10 cellular contexts compared by ENCODE assay signal in the genomic region with DNA sequence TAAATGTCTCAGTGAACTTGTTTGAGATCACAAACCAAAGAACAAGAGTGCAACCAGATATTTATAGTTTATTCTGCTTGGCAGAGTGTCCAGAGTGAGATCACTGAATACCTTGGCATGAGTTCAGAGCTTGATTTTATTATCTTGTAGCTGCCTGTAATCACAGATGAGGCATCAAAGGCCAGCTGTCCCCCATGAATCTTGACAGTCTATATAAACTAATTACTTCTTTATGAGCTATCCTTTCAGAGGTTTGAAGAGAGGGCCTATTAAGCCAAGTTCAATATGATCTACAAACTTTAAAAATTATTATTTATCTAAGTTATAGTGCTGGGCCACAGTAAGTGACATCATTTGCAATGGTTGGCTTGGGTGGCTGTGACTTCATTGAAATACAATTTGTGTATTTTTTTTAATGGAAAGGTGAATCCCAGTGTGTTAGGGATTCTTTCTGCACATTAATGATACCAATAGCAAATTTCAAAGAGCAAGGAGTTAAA.
DNase-seq lines count a peak whose midpoint lies in the region; ATAC-seq, FAIRE-seq and TF ChIP-seq lines count a peak whose summit lies in the region.
"Had no signal": no experiment of that assay in that cellular context is flagged by ENCODE, and none has a peak within 500 bp of the region (broad histone marks: within the 10 kb centered on the region; RNA-seq: fewer than 3 reads in every experiment).

No MANE protein-coding gene starts in this region.

- no peak for TF ChIP-seq CTCF in CD14-positive monocyte (IDR thresholded peaks at IDR 0.05)

- ATAC-seq in GM18858 (IDR thresholded peaks at IDR 0.05; ENCODE audit: unreplicated experiment) = no peak
- ATAC-seq in natural killer cell treated with Interleukin-12 subunit alpha and Interleukin-12 subunit beta and Interleukin-15 and Interleukin-18, amount 100 ng/mL, for 72 hours = no peak

- H3K4me3 Mint-ChIP-seq in CD14-positive monocyte = no peak overlapping the region
- no peak overlapping the region for H3K4me3 Mint-ChIP-seq in natural killer cell treated with Interleukin-12 subunit alpha and Interleukin-12 subunit beta and Interleukin-15 and Interleukin-18, amount 100 ng/mL, for 72 hours
- H3K4me3 Mint-ChIP-seq: naive B cell had no signal

- H3K36me3 Mint-ChIP-seq in CD14-positive monocyte = no peaks in the 10 kb centered on the region
- no peaks in the 10 kb centered on the region for H3K36me3 Mint-ChIP-seq in natural killer cell treated with Interleukin-12 subunit alpha and Interleukin-12 subunit beta and Interleukin-15 and Interleukin-18, amount 100 ng/mL, for 72 hours
- H3K36me3 Mint-ChIP-seq: naive B cell had no signal

- FAIRE-seq in H54 (lab: Jason Lieb, UNC) = no peak

- peaks cover 0 to 9% (median 4%) of the 10 kb centered on the region in 7 donors for H3K9me3 Mint-ChIP-seq in CD14-positive monocyte
- H3K9me3 Mint-ChIP-seq in natural killer cell treated with Interleukin-12 subunit alpha and Interleukin-12 subunit beta and Interleukin-15 and Interleukin-18, amount 100 ng/mL, for 72 hours = peaks cover 2% of the 10 kb centered on the region

- intact Hi-C loops in CD14-positive monocyte (cut with micrococcal nuclease) = no loop called here

- no peak overlapping the region for H3K27ac Mint-ChIP-seq in CD14-positive monocyte
- no peak overlapping the region for H3K27ac Mint-ChIP-seq in natural killer cell treated with Interleukin-12 subunit alpha and Interleukin-12 subunit beta and Interleukin-15 and Interleukin-18, amount 100 ng/mL, for 72 hours
- H3K27ac Mint-ChIP-seq: naive B cell had no signal

- no peak for TF ChIP-seq POLR2A in H54 (IDR thresholded peaks at IDR 0.05; ENCODE audit: low read depth, low read length)

- peaks cover 2 to 7% (median 2%) of the 10 kb centered on the region in 3 donors for H3K27me3 Mint-ChIP-seq in CD14-positive monocyte (ENCODE audit: low read depth in 3 of 3)
- peaks cover 3 to 5% of the 10 kb centered on the region in 2 donors for H3K27me3 Mint-ChIP-seq in natural killer cell treated with Interleukin-12 subunit alpha and Interleukin-12 subunit beta and Interleukin-15 and Interleukin-18, amount 100 ng/mL, for 72 hours

- H3K4me1 Mint-ChIP-seq in CD14-positive monocyte = no peaks in the 10 kb centered on the region
- H3K4me1 Mint-ChIP-seq in natural killer cell treated with Interleukin-12 subunit alpha and Interleukin-12 subunit beta and Interleukin-15 and Interleukin-18, amount 100 ng/mL, for 72 hours (ENCODE audit: low read depth in 2 of 2) = no peaks in the 10 kb centered on the region
- H3K4me1 Mint-ChIP-seq: naive B cell had no signal

- DNase-seq in H4 (ENCODE audit: low spot score) (peak; percentile 64), NCI-H82 (lab: John Stamatoyannopoulos, UW) (peak; percentile 86), fibroblast of peridontal ligament (ENCODE audit: extremely low read depth) (peak; percentile 89), renal cortical epithelial cell (ENCODE audit: low read depth) (peak; percentile 76), CD14-positive monocyte (ENCODE audit: low spot score) (no peak), H54 (ENCODE audit: insufficient read length, low spot score) (no peak)
- DNase-seq in natural killer cell treated with Interleukin-12 subunit alpha and Interleukin-12 subunit beta and Interleukin-15 and Interleukin-18, amount 100 ng/mL, for 72 hours (ENCODE audit: low spot score) = no peak
- DNase-seq: cortex of kidney, naive B cell had no signal

Comparison
In these comparisons a context has a peak if more than half of its experiments do, and no peak if none do; other contexts are left out.
1. DNase-seq: peak in H4 (single experiment), NCI-H82 (single experiment), fibroblast of peridontal ligament (single experiment) and renal cortical epithelial cell (single experiment); none in CD14-positive monocyte (single experiment), H54 (single experiment) and natural killer cell treated with Interleukin-12 subunit alpha and Interleukin-12 subunit beta and Interleukin-15 and Interleukin-18, amount 100 ng/mL, for 72 hours (single experiment).